ENCODE assay signal across 27 cellular contexts in the genomic region with DNA sequence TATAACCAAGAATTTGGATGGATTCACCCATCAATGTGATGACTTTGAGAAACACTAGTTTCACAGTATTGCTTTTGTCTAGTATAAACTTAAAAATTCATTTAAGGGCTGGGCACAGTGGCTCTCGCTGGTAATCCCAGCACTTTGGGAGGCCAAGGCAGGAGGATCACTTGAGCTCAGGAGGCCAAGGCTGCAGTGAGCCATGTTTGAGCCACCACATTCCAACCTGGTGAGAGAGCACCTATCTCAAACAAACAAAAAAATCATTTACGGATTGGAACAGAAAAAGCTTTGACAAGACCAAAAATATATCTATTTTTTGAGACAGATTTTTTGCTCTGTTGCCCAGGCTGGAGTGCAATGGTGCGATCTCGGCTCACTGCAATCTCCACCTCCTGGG.
"Had no signal": no experiment of that assay in that cellular context is flagged by ENCODE, and none has a peak within 500 bp of the region (broad histone marks: within the 10 kb centered on the region; RNA-seq: fewer than 3 reads in every experiment).

No MANE protein-coding gene starts in this region.

- H3K27me3 Mint-ChIP-seq: activated CD8-positive, alpha-beta memory T cell treated with anti-CD3 and anti-CD28 coated beads, Interleukin-2, amount 10 ng/mL, durations not matched to agents 7 days and 5 days; activated naive CD8-positive, alpha-beta T cell treated with anti-CD3 and anti-CD28 coated beads for 36 hours; activated T-cell treated with anti-CD3 and anti-CD28 coated beads, Interleukin-2, amount 50 U/mL, for 24 hours had no signal

- H3K4me3 ChIP-seq: SJSA1 had no signal

- DNase-seq: activated CD4-positive, alpha-beta T cell treated with anti-CD3 and anti-CD28 coated beads for 4 hours; activated CD8-positive, alpha-beta memory T cell treated with anti-CD3 and anti-CD28 coated beads, Interleukin-2, amount 10 ng/mL, durations not matched to agents 7 days and 5 days; activated effector memory CD4-positive, alpha-beta T cell treated with anti-CD3 and anti-CD28 coated beads, Interleukin-2, amount 50 U/mL, for 16 hours; activated naive CD4-positive, alpha-beta T cell treated with Interleukin-2 at 50 U/mL for 16 hours; activated naive CD8-positive, alpha-beta T cell treated with anti-CD3 and anti-CD28 coated beads for 36 hours; activated T-cell treated with anti-CD3 and anti-CD28 coated beads, Interleukin-2, amount 50 U/mL, for 24 hours; IMR-90; Kasumi-1; KBM-7; NCI-H1105 treated with DMSO at 0.1 percent for 48 hours; NCI-H1436 treated with DMSO at 0.1 percent for 48 hours; NCI-H187; NCI-H2081; NCI-H510A treated with DMSO at 0.1 percent for 48 hours; NCI-H69; NK-92 treated with Interleukin-12 subunit alpha and Interleukin-12 subunit beta, amount 100 ng/mL, for 24 hours; OCI-M1; SHP77; SW 1271; WERI-Rb-1 had no signal

- H3K27me3 ChIP-seq: SJSA1 had no signal

- H3K9me3 Mint-ChIP-seq: activated naive CD8-positive, alpha-beta T cell treated with anti-CD3 and anti-CD28 coated beads for 36 hours; activated T-cell treated with anti-CD3 and anti-CD28 coated beads, Interleukin-2, amount 50 U/mL, for 24 hours; activated T-helper 1 cell treated with anti-CD3 and anti-CD28 coated beads, Interleukin-12 subunit alpha, Interleukin-12 subunit beta, Interleukin-2, Interleukin-4 antibody, amounts not matched to agents 30 ng/mL and 10 ng/mL and 1 ng/mL, durations not matched to agents 14 hours and 24 hours and 36 hours; T-helper 1 cell treated with Interleukin-12 subunit alpha and Interleukin-12 subunit beta and Interleukin-4 antibody, amounts not matched to agents 30 μg/mL and 1 μg/mL, for 36 hours had no signal

- ATAC-seq: activated CD4-positive, CD25-positive, alpha-beta regulatory T cell treated with anti-CD3 and anti-CD28 coated beads, Interleukin-2, amount 50 U/mL, for 24 hours; activated CD8-positive, alpha-beta memory T cell treated with anti-CD3 and anti-CD28 coated beads, Interleukin-2, amount 10 ng/mL, durations not matched to agents 7 days and 5 days; Panc1; SK-N-SH treated with all-trans-retinoic acid at 6 μM for 48 hours had no signal

- H3K9me3 ChIP-seq: SJSA1 had no signal

- H3K4me3 Mint-ChIP-seq: activated CD8-positive, alpha-beta memory T cell treated with anti-CD3 and anti-CD28 coated beads, Interleukin-2, amount 10 ng/mL, durations not matched to agents 7 days and 5 days; activated naive CD8-positive, alpha-beta T cell treated with anti-CD3 and anti-CD28 coated beads for 36 hours; activated T-cell treated with anti-CD3 and anti-CD28 coated beads, Interleukin-2, amount 50 U/mL, for 24 hours; activated T-helper 1 cell treated with anti-CD3 and anti-CD28 coated beads, Interleukin-12 subunit alpha, Interleukin-12 subunit beta, Interleukin-2, Interleukin-4 antibody, amounts not matched to agents 30 ng/mL and 10 ng/mL and 1 ng/mL, durations not matched to agents 14 hours and 24 hours and 36 hours; T-helper 1 cell treated with Interleukin-12 subunit alpha and Interleukin-12 subunit beta and Interleukin-4 antibody, amounts not matched to agents 30 μg/mL and 1 μg/mL, for 36 hours had no signal

- H3K4me1 ChIP-seq: SJSA1 had no signal

- H3K27ac ChIP-seq: RWPE1, SJSA1 had no signal

- H3K27ac Mint-ChIP-seq: activated naive CD8-positive, alpha-beta T cell treated with anti-CD3 and anti-CD28 coated beads for 36 hours; activated T-helper 1 cell treated with anti-CD3 and anti-CD28 coated beads, Interleukin-12 subunit alpha, Interleukin-12 subunit beta, Interleukin-2, Interleukin-4 antibody, amounts not matched to agents 30 ng/mL and 10 ng/mL and 1 ng/mL, durations not matched to agents 14 hours and 24 hours and 36 hours had no signal
